ENCODE assay signal across 9 cellular contexts in the genomic region with DNA sequence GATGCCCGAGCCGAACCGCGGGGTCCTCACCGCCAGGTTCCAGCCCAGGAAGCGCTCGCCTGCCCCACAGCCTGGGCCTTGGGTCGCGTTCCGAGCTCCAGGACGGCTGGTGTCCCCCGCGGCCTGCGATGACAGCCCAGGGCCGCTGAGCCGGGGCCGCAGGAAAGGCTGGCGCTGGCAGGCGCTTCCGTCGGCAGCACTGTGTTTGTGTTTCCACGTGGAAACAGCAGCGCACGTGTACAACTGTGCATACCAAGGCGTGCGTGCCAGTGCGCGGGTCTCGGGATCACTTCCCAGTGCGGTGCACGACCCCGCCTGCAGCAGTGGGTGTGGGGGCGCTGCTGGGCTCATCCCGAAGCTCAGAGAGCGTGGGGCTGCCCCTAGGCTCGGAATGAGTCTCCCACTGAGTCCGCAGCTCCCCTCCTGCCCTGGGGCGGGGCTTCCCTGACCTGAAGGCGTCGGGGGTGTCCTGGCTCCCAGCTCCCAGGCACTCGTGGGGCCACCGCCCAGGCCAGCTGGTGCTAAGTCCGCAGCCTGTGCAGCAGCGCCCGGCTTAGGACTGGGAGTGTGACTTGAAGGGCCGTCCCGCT. TPM values are rescaled to one million over a fixed set of nuclear protein-coding genes. Genes with fewer than 3 reads are reported as not detected.
DNase-seq lines count a peak whose midpoint lies in the region; ATAC-seq and TF ChIP-seq lines count a peak whose summit lies in the region.
"Had no signal": no experiment of that assay in that cellular context is flagged by ENCODE, and none has a peak within 500 bp of the region (broad histone marks: within the 10 kb centered on the region; RNA-seq: fewer than 3 reads in every experiment).

No MANE protein-coding gene starts in this region.

- H3K27ac ChIP-seq in mesendoderm (ENCODE audit: low read depth, low read length) (no peak overlapping the region), upper lobe of left lung (peak overlapping the region in 2 of 4 donors; percentile 19 to 73)

- peaks cover 4% of the 10 kb centered on the region for H3K4me1 Mint-ChIP-seq in activated T-cell treated with anti-CD3 and anti-CD28 coated beads, Interleukin-2, amount 50 U/mL, for 72 hours (ENCODE audit: low read depth)
- peaks cover 5% of the 10 kb centered on the region for H3K4me1 Mint-ChIP-seq in activated T-cell treated with anti-CD3 and anti-CD28 coated beads, Interleukin-2, amount 50 U/mL, for 24 hours (ENCODE audit: low read depth)
- H3K4me1 Mint-ChIP-seq in osteocyte (ENCODE audit: unreplicated experiment) = peaks cover 2% of the 10 kb centered on the region

- no peaks in the 10 kb centered on the region for H3K4me1 ChIP-seq in mesendoderm (ENCODE audit: control insufficient read depth, low read depth, low read length)
- peaks cover 0 to 19% (median 10%) of the 10 kb centered on the region in 4 donors for H3K4me1 ChIP-seq in upper lobe of left lung

- TF ChIP-seq CTCF in upper lobe of left lung (IDR thresholded peaks at IDR 0.05) = no peak
- TF ChIP-seq CTCF in osteocyte (IDR thresholded peaks at IDR 0.05) = no peak

- H3K36me3 ChIP-seq in mesendoderm (ENCODE audit: control insufficient read depth, insufficient read depth, low read length) (no peaks in the 10 kb centered on the region), upper lobe of left lung (peaks cover 10 to 63% (median 44%) of the 10 kb centered on the region in 4 donors)

- no peak for TF ChIP-seq POLR2A in upper lobe of left lung (IDR thresholded peaks at IDR 0.05)

- peak overlapping the region; percentile 77 for H3K9ac ChIP-seq in mesendoderm (ENCODE audit: low read length)

- no peak overlapping the region for H3K27ac Mint-ChIP-seq in activated T-cell treated with anti-CD3 and anti-CD28 coated beads, Interleukin-2, amount 50 U/mL, for 72 hours
- H3K27ac Mint-ChIP-seq in activated T-cell treated with anti-CD3 and anti-CD28 coated beads, Interleukin-2, amount 50 U/mL, for 24 hours = no peak overlapping the region
- no peak overlapping the region for H3K27ac Mint-ChIP-seq in osteocyte (ENCODE audit: unreplicated experiment)

- peak overlapping the region in 1 of 2 donors; percentile 42 for H3K4me3 Mint-ChIP-seq in activated T-cell treated with anti-CD3 and anti-CD28 coated beads, Interleukin-2, amount 50 U/mL, for 72 hours
- H3K4me3 Mint-ChIP-seq in activated T-cell treated with anti-CD3 and anti-CD28 coated beads, Interleukin-2, amount 50 U/mL, for 24 hours = no peak overlapping the region
- H3K4me3 Mint-ChIP-seq in osteocyte (ENCODE audit: unreplicated experiment) = no peak overlapping the region

- no peak overlapping the region for H2BK120ac ChIP-seq in mesendoderm (ENCODE audit: low read depth, low read length)

- H3K27me3 Mint-ChIP-seq in activated T-cell treated with anti-CD3 and anti-CD28 coated beads, Interleukin-2, amount 50 U/mL, for 72 hours (ENCODE audit: low read depth) = no peaks in the 10 kb centered on the region
- H3K27me3 Mint-ChIP-seq in activated T-cell treated with anti-CD3 and anti-CD28 coated beads, Interleukin-2, amount 50 U/mL, for 24 hours = no peaks in the 10 kb centered on the region
- no peaks in the 10 kb centered on the region for H3K27me3 Mint-ChIP-seq in osteocyte (ENCODE audit: unreplicated experiment)

- peak; percentile 32 to 50 for ATAC-seq in activated T-cell treated with anti-CD3 and anti-CD28 coated beads, Interleukin-2, amount 50 U/mL, for 72 hours (replicated peaks in 1 of 2)
- ATAC-seq in upper lobe of left lung (ENCODE audit: low FRiP score in 2 of 2) (peak; percentile 12 to 19), HG02798 (IDR thresholded peaks at IDR 0.05; ENCODE audit: poor library complexity, unreplicated experiment) (no peak)

- peak overlapping the region; percentile 66 for H3K23ac ChIP-seq in mesendoderm (ENCODE audit: low read length)

- no peak for TF ChIP-seq EP300 in upper lobe of left lung (IDR thresholded peaks at IDR 0.05)

- no peak overlapping the region for H2BK15ac ChIP-seq in mesendoderm (replicated peaks; ENCODE audit: low read depth)

- H3K27me3 ChIP-seq in mesendoderm (ENCODE audit: insufficient read depth, low read length, poor library complexity) (no peaks in the 10 kb centered on the region), upper lobe of left lung (no peaks in the 10 kb centered on the region)

- no peak overlapping the region for H2BK5ac ChIP-seq in mesendoderm (ENCODE audit: low read length)

- H3K9me3 ChIP-seq in upper lobe of left lung = no peaks in the 10 kb centered on the region

- no peak overlapping the region for H3K4ac ChIP-seq in mesendoderm (ENCODE audit: low read depth, low read length)

- no peaks in the 10 kb centered on the region for H3K9me3 Mint-ChIP-seq in activated T-cell treated with anti-CD3 and anti-CD28 coated beads, Interleukin-2, amount 50 U/mL, for 72 hours
- H3K9me3 Mint-ChIP-seq in activated T-cell treated with anti-CD3 and anti-CD28 coated beads, Interleukin-2, amount 50 U/mL, for 24 hours = no peaks in the 10 kb centered on the region
- no peaks in the 10 kb centered on the region for H3K9me3 Mint-ChIP-seq in osteocyte (ENCODE audit: unreplicated experiment)

- H3K79me2 ChIP-seq in mesendoderm (ENCODE audit: control insufficient read depth, insufficient read depth, low read length) = no peaks in the 10 kb centered on the region

- no peak overlapping the region for H4K8ac ChIP-seq in mesendoderm (ENCODE audit: low read depth, low read length)

- DNase-seq in activated T-cell treated with anti-CD3 and anti-CD28 coated beads, Interleukin-2, amount 50 U/mL, for 72 hours = no peak
- no peak for DNase-seq in activated T-cell treated with anti-CD3 and anti-CD28 coated beads, Interleukin-2, amount 50 U/mL, for 24 hours
- DNase-seq in dermis microvascular lymphatic vessel endothelial cell (ENCODE audit: low read depth in 2 of 2) (peak; percentile 60 to 68), mesendoderm (peak; percentile 36), upper lobe of left lung (peak in 1 of 2 donors; percentile 86), NCI-H2107 treated with DMSO at 0.1 percent for 48 hours (lab: John Stamatoyannopoulos, UW; ENCODE audit: unreplicated experiment) (no peak), osteocyte (ENCODE audit: extremely low spot score, unreplicated experiment) (no peak)
- DNase-seq: NCI-H1105 treated with DMSO at 0.1 percent for 48 hours had no signal

- no peak overlapping the region for H4K5ac ChIP-seq in mesendoderm (ENCODE audit: low read length)

- no peaks in the 10 kb centered on the region for H3K79me1 ChIP-seq in mesendoderm (ENCODE audit: low read length)

- no CpG with 5 or more reads among the region's 47 CpGs for WGBS in mesendoderm (ENCODE audit: extremely low coverage, insufficient coverage, low lambda C conversion rate)
- WGBS in upper lobe of left lung, 2 donors = 41% methylated on average over 35 of the region's 47 CpGs; no CpG with 5 or more reads in 1 of the 2 donors

- H2AK5ac ChIP-seq in mesendoderm (ENCODE audit: low read length) = no peak overlapping the region

- H3K36me3 Mint-ChIP-seq in activated T-cell treated with anti-CD3 and anti-CD28 coated beads, Interleukin-2, amount 50 U/mL, for 72 hours (ENCODE audit: insufficient read depth in 2 of 2) = peaks cover 0 to 3% of the 10 kb centered on the region in 2 donors
- H3K36me3 Mint-ChIP-seq in activated T-cell treated with anti-CD3 and anti-CD28 coated beads, Interleukin-2, amount 50 U/mL, for 24 hours (ENCODE audit: low read depth) = peaks cover 43% of the 10 kb centered on the region
- peaks cover 21% of the 10 kb centered on the region for H3K36me3 Mint-ChIP-seq in osteocyte (ENCODE audit: unreplicated experiment)

- peak overlapping the region; percentile 88 for H3K56ac ChIP-seq in mesendoderm (ENCODE audit: low read length)

- H3K4me3 ChIP-seq in mesendoderm (ENCODE audit: low read length) = no peak overlapping the region
- H3K4me3 ChIP-seq in upper lobe of left lung = peak overlapping the region in 3 of 4 donors; percentile 44 to 49 (median 48)

- no peak overlapping the region for H3K18ac ChIP-seq in mesendoderm (ENCODE audit: low read length)

- H3K4me2 ChIP-seq in mesendoderm (ENCODE audit: low read length) = peak overlapping the region; percentile 91

RNA-seq across cellular contexts. Expression of a gene that starts 17.2 kb away (rescaled TPM):
- total RNA-seq in activated T-cell treated with anti-CD3 and anti-CD28 coated beads, Interleukin-2, amount 50 U/mL, for 72 hours = 10 to 100 TPM; 38.1 to 39.0 TPM
- total RNA-seq in dermis microvascular lymphatic vessel endothelial cell (17.6 and 33.1 TPM in 2 replicates), upper lobe of left lung (100 to 1,000 TPM in 1 of 6 donors, 10 to 100 TPM in 5; 23.4 to 152 (median 52.1) TPM), osteocyte (50.2 and 55.0 TPM in 2 replicates)
- polyA plus RNA-seq in mesendoderm (2013, experiment 1 of 2) = 12.6 TPM
- polyA plus RNA-seq in mesendoderm (2013, experiment 2 of 2) = 13.0 TPM

Comparison
In these comparisons a context has a peak if more than half of its experiments do, and no peak if none do; other contexts are left out.
1. DNase-seq: peak in dermis microvascular lymphatic vessel endothelial cell (2 of 2) and mesendoderm (single experiment); none in activated T-cell treated with anti-CD3 and anti-CD28 coated beads, Interleukin-2, amount 50 U/mL, for 72 hours (0 of 2), activated T-cell treated with anti-CD3 and anti-CD28 coated beads, Interleukin-2, amount 50 U/mL, for 24 hours (single experiment), NCI-H2107 treated with DMSO at 0.1 percent for 48 hours (single experiment) and osteocyte (single experiment).